ENCODE assay signal across 2 cellular contexts in the genomic region with DNA sequence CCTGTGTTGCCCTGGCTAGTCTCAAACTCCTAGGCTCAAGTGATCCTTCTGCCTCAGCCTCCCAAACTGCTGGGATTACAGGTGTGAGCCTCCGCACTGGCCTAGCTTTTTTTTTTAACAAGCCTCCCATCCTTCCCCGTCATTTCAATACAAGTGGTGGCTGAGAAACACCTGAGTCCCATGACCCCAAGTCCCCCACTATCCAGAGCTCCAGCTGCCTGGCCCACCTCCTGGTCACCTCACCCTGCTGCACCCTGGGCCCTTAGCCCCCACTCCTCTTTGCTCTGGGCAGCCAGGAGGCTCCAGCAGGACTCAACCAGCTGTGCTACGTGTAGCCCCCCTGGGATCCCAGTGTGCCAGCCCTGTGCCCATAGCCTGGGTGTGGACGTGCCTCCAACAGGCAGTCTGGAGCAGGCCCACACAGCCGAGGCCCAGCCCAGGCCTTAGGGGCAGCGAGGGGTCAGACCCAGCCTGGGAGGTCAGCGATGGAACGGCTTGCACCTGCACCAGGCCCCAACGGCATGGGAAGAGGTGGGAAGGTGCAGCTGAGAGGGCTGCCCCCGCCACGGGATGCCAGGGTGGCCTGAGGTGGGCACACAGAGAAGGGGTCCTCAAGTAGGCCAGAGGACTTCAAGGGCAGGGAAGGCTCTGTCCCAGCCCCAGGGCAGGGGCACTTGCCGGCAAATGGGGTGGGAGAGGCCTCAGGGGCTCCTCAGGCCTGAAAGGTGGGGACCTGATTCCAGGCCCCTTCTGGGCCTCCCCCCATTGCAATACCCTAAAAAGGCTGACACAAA.
TF ChIP-seq lines count a peak whose summit lies in the region.

No MANE protein-coding gene starts in this region.

TF ChIP-seq in IMR-90, 13 proteins besides CTCF, POLR2A, EP300 and RAD21:
- TF ChIP-seq, protein P1, sequence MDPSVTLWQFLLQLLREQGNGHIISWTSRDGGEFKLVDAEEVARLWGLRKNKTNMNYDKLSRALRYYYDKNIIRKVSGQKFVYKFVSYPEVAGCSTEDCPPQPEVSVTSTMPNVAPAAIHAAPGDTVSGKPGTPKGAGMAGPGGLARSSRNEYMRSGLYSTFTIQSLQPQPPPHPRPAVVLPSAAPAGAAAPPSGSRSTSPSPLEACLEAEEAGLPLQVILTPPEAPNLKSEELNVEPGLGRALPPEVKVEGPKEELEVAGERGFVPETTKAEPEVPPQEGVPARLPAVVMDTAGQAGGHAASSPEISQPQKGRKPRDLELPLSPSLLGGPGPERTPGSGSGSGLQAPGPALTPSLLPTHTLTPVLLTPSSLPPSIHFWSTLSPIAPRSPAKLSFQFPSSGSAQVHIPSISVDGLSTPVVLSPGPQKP (IDR thresholded peaks at IDR 0.05; ENCODE audit: borderline replicate concordance, low read depth, low read length): no peak
- TF ChIP-seq RFX5 (IDR thresholded peaks at IDR 0.05; ENCODE audit: low read depth, low read length): no peak
- no peak for TF ChIP-seq FOS (IDR thresholded peaks at IDR 0.05; ENCODE audit: low read depth, low read length)
- no peak for TF ChIP-seq MAZ (IDR thresholded peaks at IDR 0.05; ENCODE audit: borderline replicate concordance, low read depth, low read length)
- no peak for TF ChIP-seq CHD1 (IDR thresholded peaks at IDR 0.05; ENCODE audit: low read depth, low read length)
- TF ChIP-seq RCOR1 (IDR thresholded peaks at IDR 0.05; ENCODE audit: insufficient replicate concordance, low read length): no peak
- TF ChIP-seq MAFK (IDR thresholded peaks at IDR 0.05; ENCODE audit: low read depth, low read length): no peak
- TF ChIP-seq, protein P2, sequence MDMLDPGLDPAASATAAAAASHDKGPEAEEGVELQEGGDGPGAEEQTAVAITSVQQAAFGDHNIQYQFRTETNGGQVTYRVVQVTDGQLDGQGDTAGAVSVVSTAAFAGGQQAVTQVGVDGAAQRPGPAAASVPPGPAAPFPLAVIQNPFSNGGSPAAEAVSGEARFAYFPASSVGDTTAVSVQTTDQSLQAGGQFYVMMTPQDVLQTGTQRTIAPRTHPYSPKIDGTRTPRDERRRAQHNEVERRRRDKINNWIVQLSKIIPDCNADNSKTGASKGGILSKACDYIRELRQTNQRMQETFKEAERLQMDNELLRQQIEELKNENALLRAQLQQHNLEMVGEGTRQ (IDR thresholded peaks at IDR 0.05; ENCODE audit: low read depth, low read length): no peak
- TF ChIP-seq NFE2L2 (IDR thresholded peaks at IDR 0.05; ENCODE audit: low read depth, low read length): no peak
- no peak for TF ChIP-seq CEBPB (IDR thresholded peaks at IDR 0.05; ENCODE audit: low read depth, low read length)
- TF ChIP-seq BHLHE40 (IDR thresholded peaks at IDR 0.05; ENCODE audit: low read depth, low read length): no peak
- TF ChIP-seq SMC3 (IDR thresholded peaks at IDR 0.05; ENCODE audit: low read depth, low read length): no peak

TF ChIP-seq in endothelial cell of umbilical vein, 7 proteins besides CTCF, POLR2A, EP300 and RAD21:
- TF ChIP-seq POLR2AphosphoS5 (IDR thresholded peaks at IDR 0.05; ENCODE audit: insufficient read depth, low read depth, low read length) (no peak), JUN (IDR thresholded peaks at IDR 0.05; ENCODE audit: borderline replicate concordance, insufficient read depth, insufficient read length, low read depth) (no peak), EZH2 (IDR thresholded peaks at IDR 0.05; ENCODE audit: borderline replicate concordance, low read depth, low read length, severe bottlenecking) (no peak), GATA2 (IDR thresholded peaks at IDR 0.05; ENCODE audit: insufficient read depth, insufficient read length, low read depth, low read length) (no peak), FOS (IDR thresholded peaks at IDR 0.05; ENCODE audit: borderline replicate concordance, insufficient read depth, low read length) (no peak), MYC (IDR thresholded peaks at IDR 0.05; ENCODE audit: low read depth, low read length) (no peak)
- TF ChIP-seq, protein P3, sequence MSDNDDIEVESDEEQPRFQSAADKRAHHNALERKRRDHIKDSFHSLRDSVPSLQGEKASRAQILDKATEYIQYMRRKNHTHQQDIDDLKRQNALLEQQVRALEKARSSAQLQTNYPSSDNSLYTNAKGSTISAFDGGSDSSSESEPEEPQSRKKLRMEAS (IDR thresholded peaks at IDR 0.05; ENCODE audit: insufficient read depth, insufficient read length): no peak
